ENCODE assay signal across 8 cellular contexts in the genomic region with DNA sequence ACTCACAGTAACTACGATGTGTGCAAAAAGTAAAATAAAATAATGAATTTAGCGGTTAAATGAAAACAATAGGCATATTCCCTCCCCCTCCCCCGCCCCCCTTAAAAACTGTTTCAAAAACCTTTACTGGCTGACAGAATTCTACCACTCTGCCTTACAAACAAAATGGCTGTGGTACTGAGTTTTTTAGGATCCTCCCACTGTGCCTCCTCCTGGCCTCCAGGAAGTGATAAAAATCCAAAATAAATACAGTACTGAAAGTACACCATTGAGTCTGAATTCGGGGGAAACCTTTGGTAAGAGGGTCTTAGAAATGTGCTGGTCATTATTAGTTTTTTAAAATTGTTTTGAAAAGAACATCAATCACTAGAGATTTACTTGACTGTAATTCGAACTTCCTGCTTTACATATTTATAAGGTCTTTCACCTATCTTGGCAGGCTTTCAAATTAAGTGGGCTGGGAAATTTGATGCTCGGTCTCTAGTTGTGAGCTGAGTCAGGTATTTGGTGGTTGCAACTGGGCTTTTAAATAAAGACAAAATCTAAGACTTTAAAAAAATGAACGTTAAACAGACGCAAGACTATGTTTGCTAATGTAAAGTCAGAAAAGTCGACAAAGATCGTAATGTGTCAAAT. TPM values are rescaled to one million over a fixed set of nuclear protein-coding genes. Genes with fewer than 3 reads are reported as not detected.
DNase-seq lines count a peak whose midpoint lies in the region; ATAC-seq and TF ChIP-seq lines count a peak whose summit lies in the region.

No MANE protein-coding gene starts in this region.

- H3K4me1 ChIP-seq in mammary epithelial cell (ENCODE audit: insufficient read depth, low read length) (peaks cover 5% of the 10 kb centered on the region), spleen (peaks cover 22 to 41% (median 31%) of the 10 kb centered on the region in 6 donors)

- H3K9ac ChIP-seq in mammary epithelial cell (ENCODE audit: insufficient read depth, low read length), result peak overlapping the region; percentile 86

- H3K27me3 ChIP-seq in mammary epithelial cell (ENCODE audit: insufficient read depth, low read length) (no peaks in the 10 kb centered on the region), spleen (replicated peaks in 1 of 7) (no peaks in the 10 kb centered on the region)

- peak; percentile 29 for ATAC-seq in HG03095 (IDR thresholded peaks at IDR 0.05; ENCODE audit: unreplicated experiment)
- ATAC-seq in GM21717 (IDR thresholded peaks at IDR 0.05; ENCODE audit: unreplicated experiment), result no peak

- peak overlapping the region; percentile 96 for H3K4me2 ChIP-seq in mammary epithelial cell (ENCODE audit: insufficient read depth, low read depth, low read length)

- no TSS peak for BruUV-seq in mammary epithelial cell (replicated peaks; lab: Mats Ljungman, UMichigan)

- dilution Hi-C loops in mammary epithelial cell (cut with HindIII; ENCODE audit: low sequenced_read_pairs), result no loop called here

- peaks cover 26% of the 10 kb centered on the region for H3K79me2 ChIP-seq in mammary epithelial cell (ENCODE audit: insufficient read depth, low read length)

- no peak for TF ChIP-seq POLR2A in spleen (IDR thresholded peaks at IDR 0.05)

- H3K36me3 ChIP-seq in mammary epithelial cell (ENCODE audit: insufficient read depth, low read length) (no peaks in the 10 kb centered on the region), spleen (no peaks in the 10 kb centered on the region)

- DNase-seq in Daoy (ENCODE audit: low read depth) (peak; percentile 45), NCI-H748 (lab: John Stamatoyannopoulos, UW; ENCODE audit: unreplicated experiment) (peak; percentile 78), mammary epithelial cell (peak; percentile 50), iPS-NIHi11 (ENCODE audit: low spot score) (peak; percentile 50), spleen (no peak)
- no peak for DNase-seq in activated T-cell treated with anti-CD3 and anti-CD28 coated beads, Interleukin-2, amount 50 U/mL, for 1 hour

- intact Hi-C loops in mammary epithelial cell (cut with micrococcal nuclease) (loop anchor here (5.0 kb wide), 1 partner anchor 628 kb away; no protein-coding TSS in a partner anchor), spleen (cut with DNase I; ENCODE audit: low total_unique reads) (no loop called here)

- no peaks in the 10 kb centered on the region for H4K20me1 ChIP-seq in mammary epithelial cell (ENCODE audit: insufficient read depth, low read length)

- H3K27ac ChIP-seq in mammary epithelial cell (ENCODE audit: insufficient read depth, low read depth, low read length) (peak overlapping the region; percentile 91), spleen (peak overlapping the region; percentile 85 to 96 (median 92))

- 16% methylated on average over 9 of the region's 10 CpGs for WGBS in mammary epithelial cell (ENCODE audit: low coverage, missing lambda C conversion rate)
- WGBS in spleen, 5 donors, result 11 to 19% (median 16%) methylated on average over 10 of the region's 10 CpGs

- CTCF ChIA-PET in mammary epithelial cell (lab: Charles Lee; ENCODE audit: low non-redundant PET), result interaction anchor here (0.6 kb wide), 1 partner anchor 123 kb away, joined by 3 read pairs; no protein-coding TSS in a partner anchor

- peak overlapping the region; percentile 93 for H2AFZ ChIP-seq in mammary epithelial cell (ENCODE audit: low read depth, low read length)

- in situ Hi-C loops in mammary epithelial cell (cut with MboI; ENCODE audit: low sequenced_read_pairs in 2 of 2), result no loop called here

- TF ChIP-seq CTCF in mammary epithelial cell (conservative IDR thresholded peaks at IDR 0.05 in 1 of 2, IDR thresholded peaks at IDR 0.05 in 1 of 2; ENCODE audit: extremely low read depth in 1 of 2, insufficient read depth in 1 of 2, low read depth in 1 of 2, low read length in 2 of 2) (no peak), spleen (IDR thresholded peaks at IDR 0.05 in 8 of 11, conservative IDR thresholded peaks at IDR 0.05 in 3 of 11) (no peak)

- H3K4me3 ChIP-seq in mammary epithelial cell (replicated peaks in 1 of 3; ENCODE audit: insufficient read depth in 1 of 3, low read depth in 2 of 3, low read length in 3 of 3) (peak overlapping the region; percentile 65 to 100 (median 95)), spleen (peak overlapping the region; percentile 63 to 74 (median 68))

- H3K9me3 ChIP-seq in mammary epithelial cell (replicated peaks; ENCODE audit: insufficient read depth, low read length) (no peaks in the 10 kb centered on the region), spleen (no peaks in the 10 kb centered on the region)

RNA-seq across cellular contexts. Expression of a gene that starts 32.5 kb away (rescaled TPM):
- 6.7 and 13.3 TPM in 2 replicates for total RNA-seq in Daoy (2014; rRNA removed; shearing (Covaris generic))
- total RNA-seq in mammary epithelial cell, result 10 to 100 TPM; 22.9 to 24.5 TPM
- 16.3 TPM for polyA plus RNA-seq in mammary epithelial cell
- 33.0 TPM for polyA minus RNA-seq in mammary epithelial cell
- 10 to 100 TPM; 52.8 to 69.2 (median 57.5) TPM for total RNA-seq in spleen
- 10 to 100 TPM; 16.0 to 21.4 (median 19.1) TPM for polyA plus RNA-seq in spleen

Comparison
In these comparisons a context has a peak if more than half of its experiments do, and no peak if none do; other contexts are left out.
1. DNase-seq: peak in Daoy (single experiment), NCI-H748 (single experiment), mammary epithelial cell (single experiment) and iPS-NIHi11 (single experiment); none in spleen (single experiment) and activated T-cell treated with anti-CD3 and anti-CD28 coated beads, Interleukin-2, amount 50 U/mL, for 1 hour (single experiment).